ENCODE assay signal across 1 cellular context in genomic region chr3:195164573-195165263, GRCh38.
TF ChIP-seq lines count a peak whose summit lies in the region.

No MANE protein-coding gene starts in this region.

TF ChIP-seq in K562, 482 proteins besides CTCF, POLR2A, EP300 and RAD21 (continued from another document):
- TF ChIP-seq HINFP (tag; conservative IDR thresholded peaks at IDR 0.05; ENCODE audit: low read depth): no peak
- TF ChIP-seq ZBTB43 (CRISPR knock-in tag; IDR thresholded peaks at IDR 0.05): no peak
- TF ChIP-seq ZC3H4 (CRISPR knock-in tag; IDR thresholded peaks at IDR 0.05; ENCODE audit: borderline replicate concordance): no peak
- no peak for TF ChIP-seq SMC3 (conservative IDR thresholded peaks at IDR 0.05; ENCODE audit: insufficient read depth, low read depth, low read length)
- TF ChIP-seq C11orf30 (IDR thresholded peaks at IDR 0.05; ENCODE audit: low read depth): peak; percentile 84
- TF ChIP-seq MAFF (IDR thresholded peaks at IDR 0.05; ENCODE audit: low read length): peak; percentile 57; the same call in 1 of the 2 replicates
- peak in 1 of 2 experiments; percentile 72; a peak in 2 of 4 replicates for TF ChIP-seq ZNF639 (CRISPR knock-in tag; conservative IDR thresholded peaks at IDR 0.05 in 1 of 2, IDR thresholded peaks at IDR 0.05 in 1 of 2)
- TF ChIP-seq NR1H2 (CRISPR knock-in tag; IDR thresholded peaks at IDR 0.05): no peak
- peak; percentile 77 for TF ChIP-seq ZNF584 (CRISPR knock-in tag; IDR thresholded peaks at IDR 0.05; ENCODE audit: low read depth)
- peak; percentile 49; the same call in 1 of the 2 replicates for TF ChIP-seq ZBTB12 (CRISPR knock-in tag; IDR thresholded peaks at IDR 0.05)
- peak; percentile 33; the same call in 1 of the 2 replicates for TF ChIP-seq RFX1 (IDR thresholded peaks at IDR 0.05)
- peak; percentile 63 for TF ChIP-seq ATF4 (CRISPR knock-in tag; IDR thresholded peaks at IDR 0.05)
- TF ChIP-seq KLF1 (tag; IDR thresholded peaks at IDR 0.05): no peak
- TF ChIP-seq MLLT1 (IDR thresholded peaks at IDR 0.05): no peak
- TF ChIP-seq WHSC1 (IDR thresholded peaks at IDR 0.05; ENCODE audit: low read length): no peak
- no peak for TF ChIP-seq POLR2B (IDR thresholded peaks at IDR 0.05; ENCODE audit: low read depth, partially characterized antibody)
- TF ChIP-seq ZMIZ1 (IDR thresholded peaks at IDR 0.05; ENCODE audit: low read depth in 2 of 2, low read length in 2 of 2): no peak
- TF ChIP-seq TAF1 (IDR thresholded peaks at IDR 0.05; ENCODE audit: control insufficient read depth, extremely low read depth, insufficient read depth, low read length, severe bottlenecking): no peak
- TF ChIP-seq PTTG1 (tag; IDR thresholded peaks at IDR 0.05; ENCODE audit: low read depth): peak; percentile 58; the same call in 1 of the 2 replicates
- no peak for TF ChIP-seq NR4A1 (CRISPR knock-in tag; IDR thresholded peaks at IDR 0.05)
- peak; percentile 93 for TF ChIP-seq NR4A1 (tag; IDR thresholded peaks at IDR 0.05)
- peak in 1 of 2 experiments; percentile 59; a peak in 1 of 4 replicates for TF ChIP-seq TEAD1 (CRISPR knock-in tag; IDR thresholded peaks at IDR 0.05)
- TF ChIP-seq NR2C1 (IDR thresholded peaks at IDR 0.05): no peak; the same call in 1 of the 2 replicates
- peak; percentile 84 for TF ChIP-seq NR2C1 (tag; IDR thresholded peaks at IDR 0.05)
- peak; percentile 22 for TF ChIP-seq HDAC3 (IDR thresholded peaks at IDR 0.05; ENCODE audit: borderline replicate concordance, partially characterized antibody)
- TF ChIP-seq PTRF (tag; IDR thresholded peaks at IDR 0.05): peak; percentile 55; the same call in 1 of the 2 replicates
- peak; percentile 65 for TF ChIP-seq CBFA2T3 (IDR thresholded peaks at IDR 0.05)
- peak; percentile 94 for TF ChIP-seq HMBOX1 (IDR thresholded peaks at IDR 0.05)
- TF ChIP-seq ARID3A (IDR thresholded peaks at IDR 0.05; ENCODE audit: borderline replicate concordance, low read depth, low read length): no peak
- TF ChIP-seq ETS1 (conservative IDR thresholded peaks at IDR 0.05; ENCODE audit: control insufficient read depth, low read depth, low read length): no peak
- TF ChIP-seq PHB (CRISPR knock-in tag; IDR thresholded peaks at IDR 0.05): no peak
- TF ChIP-seq ZNF316 (IDR thresholded peaks at IDR 0.05): peak; percentile 78
- no peak for TF ChIP-seq RBM22 (IDR thresholded peaks at IDR 0.05; ENCODE audit: low read depth, low read length, poor library complexity, severe bottlenecking)
- peak; percentile 18; the same call in 1 of the 2 replicates for TF ChIP-seq FOSL1 (tag; conservative IDR thresholded peaks at IDR 0.05)
- no peak for TF ChIP-seq EWSR1 (IDR thresholded peaks at IDR 0.05; ENCODE audit: borderline replicate concordance, low read depth, partially characterized antibody)
TF ChIP-seq in K562: peak in this region for 109.
